ENCODE assay signal across 17 cellular contexts in the genomic region with DNA sequence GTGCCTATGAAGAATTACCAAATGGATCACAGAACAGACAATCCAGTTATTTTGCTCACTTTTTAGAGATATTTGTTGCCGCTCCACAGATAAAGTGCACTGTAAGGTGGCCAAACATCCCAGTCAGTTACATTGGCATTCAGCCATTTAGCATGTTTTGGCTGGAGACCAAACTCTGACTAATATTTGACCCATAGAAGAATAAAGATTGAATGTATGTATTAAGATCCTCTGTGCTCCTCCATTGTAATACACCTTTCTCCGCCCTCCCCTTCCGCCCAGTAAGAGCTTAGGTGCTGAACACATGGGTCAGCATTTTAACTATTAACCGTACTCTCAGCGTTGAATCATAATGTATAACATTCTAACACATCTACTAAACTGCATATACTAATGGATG.
A peak's percentile ranks its signal among the peaks of the same experiment; 100 is the strongest.
DNase-seq lines count a peak whose midpoint lies in the region; ATAC-seq, FAIRE-seq and TF ChIP-seq lines count a peak whose summit lies in the region.
"Had no signal": no experiment of that assay in that cellular context is flagged by ENCODE, and none has a peak within 500 bp of the region (broad histone marks: within the 10 kb centered on the region; RNA-seq: fewer than 3 reads in every experiment).

No MANE protein-coding gene starts in this region.

- H3K36me3 Mint-ChIP-seq in MCF 10A (ENCODE audit: insufficient read depth, unreplicated experiment) = peaks cover 15% of the 10 kb centered on the region
- H3K36me3 Mint-ChIP-seq in activated naive CD4-positive, alpha-beta T cell treated with anti-CD3 and anti-CD28 coated beads, Interleukin-2, amount 50 U/mL, for 72 hours = peaks cover 2 to 10% of the 10 kb centered on the region in 2 donors

- no peak overlapping the region for H3K27ac ChIP-seq in breast epithelium

- POLR2A ChIA-PET in MCF 10A (lab: Yijun Ruan, JAX) = interaction anchor here (1.1 kb wide), 1 partner anchor 31 kb away, joined by 3 read pairs; no protein-coding TSS in a partner anchor

- intact Hi-C loops in MCF 10A (cut with micrococcal nuclease) (loop anchor here (2.0 kb wide), 1 partner anchor 162 kb away; a partner anchor contains a TSS), breast epithelium (cut with DNase I; ENCODE audit: low total_unique reads) (no loop called here)

- TF ChIP-seq CTCF in MCF 10A (IDR thresholded peaks at IDR 0.05; ENCODE audit: unreplicated experiment) (no peak), breast epithelium (IDR thresholded peaks at IDR 0.05) (no peak), fibroblast of the aortic adventitia (IDR thresholded peaks at IDR 0.05; ENCODE audit: insufficient read depth, low read length) (no peak)

- H3K36me3 ChIP-seq in breast epithelium = peaks cover 5% of the 10 kb centered on the region

- no peak for FAIRE-seq in urothelium cell line (lab: Jason Lieb, UNC)
- FAIRE-seq: A204.1, colon had no signal

- TF ChIP-seq POLR2A in breast epithelium (IDR thresholded peaks at IDR 0.05) = no peak

- CTCF ChIA-PET in MCF 10A (lab: Yijun Ruan, JAX) = interaction anchor here (0.5 to 1.5 kb wide), 3 partner anchors 127 to 179 kb away, joined by 3 to 4 read pairs (median 4); no protein-coding TSS in a partner anchor

- peaks cover 7% of the 10 kb centered on the region for H3K4me1 Mint-ChIP-seq in MCF 10A (ENCODE audit: insufficient read depth, unreplicated experiment)
- H3K4me1 Mint-ChIP-seq: activated CD4-positive, alpha-beta T cell treated with anti-CD3 and anti-CD28 coated beads for 36 hours; activated naive CD8-positive, alpha-beta T cell treated with anti-CD3 and anti-CD28 coated beads, Interleukin-2, amount 10 ng/mL, durations not matched to agents 7 days and 5 days had no signal

- H3K27ac Mint-ChIP-seq in MCF 10A (ENCODE audit: low read depth, unreplicated experiment) = no peak overlapping the region
- no peak overlapping the region for H3K27ac Mint-ChIP-seq in activated naive CD4-positive, alpha-beta T cell treated with anti-CD3 and anti-CD28 coated beads, Interleukin-2, amount 50 U/mL, for 72 hours
- H3K27ac Mint-ChIP-seq: activated CD4-positive, alpha-beta T cell treated with anti-CD3 and anti-CD28 coated beads for 36 hours; activated naive CD8-positive, alpha-beta T cell treated with anti-CD3 and anti-CD28 coated beads, Interleukin-2, amount 10 ng/mL, durations not matched to agents 7 days and 5 days; CD4-positive, alpha-beta T cell; naive thymus-derived CD4-positive, alpha-beta T cell; T-helper 1 cell treated with Interleukin-12 subunit alpha and Interleukin-12 subunit beta and Interleukin-4 antibody, amounts not matched to agents 30 μg/mL and 1 μg/mL, for 36 hours had no signal

- H3K9me3 ChIP-seq in breast epithelium = no peaks in the 10 kb centered on the region

- no peaks in the 10 kb centered on the region for H3K27me3 Mint-ChIP-seq in MCF 10A (ENCODE audit: insufficient read depth, unreplicated experiment)
- H3K27me3 Mint-ChIP-seq: activated CD4-positive, alpha-beta T cell treated with anti-CD3 and anti-CD28 coated beads for 36 hours; activated naive CD8-positive, alpha-beta T cell treated with anti-CD3 and anti-CD28 coated beads, Interleukin-2, amount 10 ng/mL, durations not matched to agents 7 days and 5 days; CD4-positive, alpha-beta T cell; naive thymus-derived CD4-positive, alpha-beta T cell had no signal

- H3K4me1 ChIP-seq in breast epithelium = no peaks in the 10 kb centered on the region

- no peak overlapping the region for H3K4me3 Mint-ChIP-seq in MCF 10A (ENCODE audit: unreplicated experiment)
- H3K4me3 Mint-ChIP-seq: activated CD4-positive, alpha-beta T cell treated with anti-CD3 and anti-CD28 coated beads for 36 hours; activated naive CD8-positive, alpha-beta T cell treated with anti-CD3 and anti-CD28 coated beads, Interleukin-2, amount 10 ng/mL, durations not matched to agents 7 days and 5 days; CD4-positive, alpha-beta T cell; naive thymus-derived CD4-positive, alpha-beta T cell; T-helper 1 cell treated with Interleukin-12 subunit alpha and Interleukin-12 subunit beta and Interleukin-4 antibody, amounts not matched to agents 30 μg/mL and 1 μg/mL, for 36 hours had no signal

- ATAC-seq in activated naive CD4-positive, alpha-beta T cell treated with anti-CD3 and anti-CD28 coated beads, Interleukin-2, amount 50 U/mL, for 72 hours = no peak
- ATAC-seq in HG03196 (IDR thresholded peaks at IDR 0.05; ENCODE audit: unreplicated experiment) = no peak
- ATAC-seq: activated CD4-positive, alpha-beta T cell treated with anti-CD3 and anti-CD28 coated beads for 36 hours; naive thymus-derived CD4-positive, alpha-beta T cell had no signal

- BruUV-seq in MCF 10A (replicated peaks; lab: Mats Ljungman, UMichigan) = no TSS peak

- peak; percentile 84 for DNase-seq in MCF 10A (ENCODE audit: unreplicated experiment)
- DNase-seq in breast epithelium (ENCODE audit: low spot score in 2 of 2) = no peak
- peak; percentile 11 for DNase-seq in amniotic epithelial cell (ENCODE audit: low read depth)
- peak; percentile 40 for DNase-seq in fibroblast of the aortic adventitia (ENCODE audit: low read depth)
- no peak for DNase-seq in activated naive CD4-positive, alpha-beta T cell treated with anti-CD3 and anti-CD28 coated beads, Interleukin-2, amount 50 U/mL, for 72 hours (ENCODE audit: low spot score in 2 of 2)
- no peak for DNase-seq in cerebellar nuclear complex (lab: John Stamatoyannopoulos, UW)
- DNase-seq in urothelium cell line (ENCODE audit: low spot score) = no peak
- DNase-seq: activated CD4-positive, alpha-beta T cell treated with anti-CD3 and anti-CD28 coated beads for 36 hours; activated naive CD8-positive, alpha-beta T cell treated with anti-CD3 and anti-CD28 coated beads, Interleukin-2, amount 10 ng/mL, durations not matched to agents 7 days and 5 days; CD4-positive, alpha-beta T cell; GDM1; naive thymus-derived CD4-positive, alpha-beta T cell; substantia nigra had no signal

- no peaks in the 10 kb centered on the region for H3K27me3 ChIP-seq in breast epithelium

- H3K4me3 ChIP-seq in breast epithelium (no peak overlapping the region), fibroblast of the aortic adventitia (ENCODE audit: low read depth, low read length) (no peak overlapping the region)

- no peaks in the 10 kb centered on the region for H3K9me3 Mint-ChIP-seq in MCF 10A (ENCODE audit: unreplicated experiment)
- no peaks in the 10 kb centered on the region for H3K9me3 Mint-ChIP-seq in activated naive CD4-positive, alpha-beta T cell treated with anti-CD3 and anti-CD28 coated beads, Interleukin-2, amount 50 U/mL, for 72 hours
- H3K9me3 Mint-ChIP-seq: activated naive CD8-positive, alpha-beta T cell treated with anti-CD3 and anti-CD28 coated beads, Interleukin-2, amount 10 ng/mL, durations not matched to agents 7 days and 5 days; CD4-positive, alpha-beta T cell; naive thymus-derived CD4-positive, alpha-beta T cell; T-helper 1 cell treated with Interleukin-12 subunit alpha and Interleukin-12 subunit beta and Interleukin-4 antibody, amounts not matched to agents 30 μg/mL and 1 μg/mL, for 36 hours had no signal

Comparison
In these comparisons a context has a peak if more than half of its experiments do, and no peak if none do; other contexts are left out.
1. DNase-seq: peak in MCF 10A (single experiment), amniotic epithelial cell (single experiment) and fibroblast of the aortic adventitia (single experiment); none in breast epithelium (0 of 2), activated naive CD4-positive, alpha-beta T cell treated with anti-CD3 and anti-CD28 coated beads, Interleukin-2, amount 50 U/mL, for 72 hours (0 of 2), cerebellar nuclear complex (0 of 2) and urothelium cell line (single experiment).